Comparison of ENCODE assay signal across 22 cellular contexts in genomic region chr6:43984442-43985321, GRCh38.
DNase-seq lines count a peak whose midpoint lies in the region; ATAC-seq and TF ChIP-seq lines count a peak whose summit lies in the region.
"Had no signal": no experiment of that assay in that cellular context is flagged by ENCODE, and none has a peak within 500 bp of the region (broad histone marks: within the 10 kb centered on the region; RNA-seq: fewer than 3 reads in every experiment).

No MANE protein-coding gene starts in this region.

- H2BK15ac ChIP-seq in IMR-90 (ENCODE audit: low read depth, low read length), result peak overlapping the region; percentile 15; the same call in 1 of the 3 replicates

- TF ChIP-seq RAD21 in IMR-90 (IDR thresholded peaks at IDR 0.05; ENCODE audit: low read length), result no peak

- no peaks in the 10 kb centered on the region for H3K9me3 Mint-ChIP-seq in activated CD4-positive, alpha-beta memory T cell treated with anti-CD3 and anti-CD28 coated beads for 36 hours
- H3K9me3 Mint-ChIP-seq: activated naive CD4-positive, alpha-beta T cell treated with anti-CD3 and anti-CD28 coated beads, Interleukin-2, amount 50 U/mL, for 72 hours; CD8-positive, alpha-beta memory T cell; naive thymus-derived CD4-positive, alpha-beta T cell; stimulated activated naive CD8-positive, alpha-beta T cell treated with anti-CD3 and anti-CD28 coated beads, Interleukin-15, amount 100 ng/mL, for 72 hours had no signal

- H3K4ac ChIP-seq in IMR-90 (ENCODE audit: low read depth, low read length), result peak overlapping the region; percentile 32

- H3K79me1 ChIP-seq in IMR-90 (ENCODE audit: low read depth in 1 of 2, low read length in 2 of 2), result no peaks in the 10 kb centered on the region

- H2BK5ac ChIP-seq in IMR-90 (ENCODE audit: low read depth, low read length, poor library complexity, severe bottlenecking), result no peak overlapping the region

- no peaks in the 10 kb centered on the region for H3K36me3 Mint-ChIP-seq in activated CD4-positive, alpha-beta memory T cell treated with anti-CD3 and anti-CD28 coated beads for 36 hours
- H3K36me3 Mint-ChIP-seq: activated naive CD4-positive, alpha-beta T cell treated with anti-CD3 and anti-CD28 coated beads, Interleukin-2, amount 50 U/mL, for 72 hours; CD8-positive, alpha-beta memory T cell; naive thymus-derived CD4-positive, alpha-beta T cell had no signal

- H4K8ac ChIP-seq in IMR-90 (ENCODE audit: low read depth in 2 of 2, low read length in 2 of 2), result no peak overlapping the region

- no peak overlapping the region for H2AK9ac ChIP-seq in IMR-90 (replicated peaks; ENCODE audit: low read depth, low read length, poor library complexity)

- peaks cover 2% of the 10 kb centered on the region; the same call in 1 of the 2 replicates for H3K4me1 ChIP-seq in IMR-90 (ENCODE audit: control insufficient read depth, insufficient read depth, low read length)
- H3K4me1 ChIP-seq in smooth muscle cell (ENCODE audit: low read depth), result peaks cover 8% of the 10 kb centered on the region
- H3K4me1 ChIP-seq in mucosa of descending colon (ENCODE audit: low read depth), result no peaks in the 10 kb centered on the region
- H3K4me1 ChIP-seq: colonic mucosa, prostate gland, upper lobe of right lung had no signal

- CTCF ChIA-PET in IMR-90 (lab: Yijun Ruan, JAX), result no interaction called here
- CTCF ChIA-PET in activated CD4-positive, alpha-beta memory T cell treated with anti-CD3 and anti-CD28 coated beads for 36 hours (lab: Charles Lee), result no interaction called here

- ATAC-seq in IMR-90 (ENCODE audit: low read depth) (no peak; the same call in 1 of the 2 replicates), mucosa of descending colon (no peak)
- ATAC-seq: activated CD4-positive, CD25-positive, alpha-beta regulatory T cell treated with anti-CD3 and anti-CD28 coated beads, Interleukin-2, amount 50 U/mL, for 24 hours; activated naive CD4-positive, alpha-beta T cell treated with anti-CD3 and anti-CD28 coated beads, Interleukin-2, amount 50 U/mL, for 72 hours; naive thymus-derived CD4-positive, alpha-beta T cell; stimulated activated naive CD8-positive, alpha-beta T cell treated with anti-CD3 and anti-CD28 coated beads, Interleukin-15, amount 100 ng/mL, for 72 hours; upper lobe of right lung had no signal

- H3K4me2 ChIP-seq in IMR-90 (ENCODE audit: low read depth, low read length) (no peak overlapping the region), smooth muscle cell (peak overlapping the region; percentile 15)
- H3K4me2 ChIP-seq: hepatocyte had no signal

- DNase-seq in IMR-90 (peak; percentile 21), fibroblast of gingiva (ENCODE audit: low read depth) (peak; percentile 47), mesenteric fat pad (ENCODE audit: low spot score) (peak; percentile 89), smooth muscle cell (lab: John Stamatoyannopoulos, UW; ENCODE audit: unreplicated experiment) (no peak), NCI-H1436 treated with DMSO at 0.1 percent for 48 hours (lab: John Stamatoyannopoulos, UW) (no peak), mucosa of descending colon (no peak), erythroblast (lab: John Stamatoyannopoulos, UW) (no peak)
- no peak for DNase-seq in activated CD4-positive, alpha-beta memory T cell treated with anti-CD3 and anti-CD28 coated beads for 36 hours
- DNase-seq: CD8-positive, alpha-beta memory T cell; colonic mucosa; Kasumi-1; naive thymus-derived CD4-positive, alpha-beta T cell; NCI-H2107; spleen; stimulated activated CD4-positive, alpha-beta T cell treated with anti-CD3 and anti-CD28 coated beads, Interleukin-4, amount 100 ng/mL, for 4 hours; stimulated activated naive CD8-positive, alpha-beta T cell treated with anti-CD3 and anti-CD28 coated beads, Interleukin-15, amount 100 ng/mL, for 72 hours; upper lobe of right lung had no signal

- H3F3A ChIP-seq in smooth muscle cell (ENCODE audit: low read depth), result no peaks in the 10 kb centered on the region

- no peaks in the 10 kb centered on the region; the same call in 1 of the 2 replicates for H3K9me1 ChIP-seq in IMR-90 (ENCODE audit: insufficient read depth, low read length)

- H3K18ac ChIP-seq in IMR-90 (ENCODE audit: low read depth, low read length), result no peak overlapping the region

- H4K5ac ChIP-seq in IMR-90 (ENCODE audit: low read depth, low read length), result peak overlapping the region; percentile 23; the same call in 1 of the 2 replicates

- H2BK20ac ChIP-seq in IMR-90 (ENCODE audit: low read depth, low read length), result no peak overlapping the region

- H3K14ac ChIP-seq in IMR-90 (replicated peaks; ENCODE audit: low read depth, low read length), result peak overlapping the region; percentile 60; the same call in 1 of the 2 replicates

- no peak overlapping the region; the same call in 1 of the 2 replicates for H2BK120ac ChIP-seq in IMR-90 (ENCODE audit: low read depth, low read length)

- H3K56ac ChIP-seq in IMR-90 (ENCODE audit: extremely low read depth, insufficient read depth, low read length), result no peak overlapping the region

- H3K4me3 Mint-ChIP-seq in activated CD4-positive, alpha-beta memory T cell treated with anti-CD3 and anti-CD28 coated beads for 36 hours, result no peak overlapping the region
- H3K4me3 Mint-ChIP-seq: CD8-positive, alpha-beta memory T cell; naive thymus-derived CD4-positive, alpha-beta T cell; stimulated activated naive CD8-positive, alpha-beta T cell treated with anti-CD3 and anti-CD28 coated beads, Interleukin-15, amount 100 ng/mL, for 72 hours had no signal

- no peaks in the 10 kb centered on the region for H4K20me1 ChIP-seq in IMR-90 (ENCODE audit: insufficient read depth, low read length)
- H4K20me1 ChIP-seq in smooth muscle cell (ENCODE audit: low read depth), result no peaks in the 10 kb centered on the region

- H3K23ac ChIP-seq in IMR-90 (ENCODE audit: low read depth, low read length), result no peak overlapping the region

- no peak overlapping the region for H3K27ac ChIP-seq in IMR-90 (ENCODE audit: insufficient read depth, low read length)
- H3K27ac ChIP-seq in smooth muscle cell (ENCODE audit: low read depth), result no peak overlapping the region
- H3K27ac ChIP-seq: colonic mucosa, hepatocyte, prostate gland, RWPE1, spleen, upper lobe of right lung had no signal

- H3K79me2 ChIP-seq in smooth muscle cell (ENCODE audit: low read depth), result no peaks in the 10 kb centered on the region
- H3K79me2 ChIP-seq: hepatocyte had no signal

- TF ChIP-seq CTCF in IMR-90 (conservative IDR thresholded peaks at IDR 0.05; ENCODE audit: low read depth, low read length) (no peak), smooth muscle cell (IDR thresholded peaks at IDR 0.05; ENCODE audit: borderline replicate concordance, insufficient read depth, poor library complexity, severe bottlenecking) (no peak), mucosa of descending colon (IDR thresholded peaks at IDR 0.05) (no peak)

- POLR2A ChIA-PET in IMR-90 (lab: Charles Lee; ENCODE audit: unreplicated experiment), result no interaction called here
- POLR2A ChIA-PET in activated CD4-positive, alpha-beta memory T cell treated with anti-CD3 and anti-CD28 coated beads for 36 hours (lab: Charles Lee), result no interaction called here

- WGBS in IMR-90 (ENCODE audit: extremely low coverage in 2 of 2, insufficient read length in 1 of 2), 2 experiments, result 68% methylated on average over 9 of the region's 16 CpGs; no CpG with 5 or more reads in 1 of the 2 experiments
- WGBS in smooth muscle cell (ENCODE audit: low lambda C conversion rate), result 61% methylated on average over 15 of the region's 16 CpGs

- TF ChIP-seq POLR2A in IMR-90 (IDR thresholded peaks at IDR 0.05; ENCODE audit: low read depth, low read length) (no peak), erythroblast (IDR thresholded peaks at IDR 0.05; ENCODE audit: low read length) (no peak)

- no peak overlapping the region for H3K9ac ChIP-seq in IMR-90 (ENCODE audit: low read depth, low read length)
- no peak overlapping the region for H3K9ac ChIP-seq in smooth muscle cell (ENCODE audit: low read depth)

- intact Hi-C loops in IMR-90 (cut with micrococcal nuclease), result no loop called here
- intact Hi-C loops in activated CD4-positive, alpha-beta memory T cell treated with anti-CD3 and anti-CD28 coated beads for 36 hours (cut with micrococcal nuclease), result no loop called here
- intact Hi-C loops in mucosa of descending colon (cut with DNase I, micrococcal nuclease), result no loop called here

- H3K36me3 ChIP-seq in IMR-90 (ENCODE audit: control insufficient read depth, insufficient read depth, low read length) (no peaks in the 10 kb centered on the region), smooth muscle cell (ENCODE audit: low read depth) (no peaks in the 10 kb centered on the region), mucosa of descending colon (ENCODE audit: low read depth) (no peaks in the 10 kb centered on the region)
- H3K36me3 ChIP-seq: colonic mucosa, prostate gland, spleen, upper lobe of right lung had no signal

- peaks cover 9% of the 10 kb centered on the region for H3K27me3 ChIP-seq in IMR-90 (ENCODE audit: control insufficient read depth, insufficient read depth, low read length)
- H3K27me3 ChIP-seq in smooth muscle cell (ENCODE audit: low read depth), result peaks cover 4% of the 10 kb centered on the region
- H3K27me3 ChIP-seq: colonic mucosa, hepatocyte, upper lobe of right lung had no signal

- dilution Hi-C loops in IMR-90 (cut with HindIII; ENCODE audit: low sequenced_read_pairs, unreplicated experiment), result no loop called here

- H4K91ac ChIP-seq in IMR-90 (ENCODE audit: insufficient read depth, low read depth, low read length), result peak overlapping the region; percentile 9; the same call in 1 of the 2 replicates

- BruUV-seq in IMR-90 (replicated peaks; lab: Mats Ljungman, UMichigan), result no TSS peak

- in situ Hi-C loops in IMR-90 (cut with MboI; ENCODE audit: low sequenced_read_pairs), result no loop called here

- peak overlapping the region; percentile 43; the same call in 1 of the 2 replicates for H2AK5ac ChIP-seq in IMR-90 (ENCODE audit: low read depth, low read length)

- H3K4me3 ChIP-seq in IMR-90 (ENCODE audit: insufficient read depth, low read depth, low read length) (no peak overlapping the region), smooth muscle cell (no peak overlapping the region), mucosa of descending colon (no peak overlapping the region)
- H3K4me3 ChIP-seq: colonic mucosa, hepatocyte, prostate gland, spleen, upper lobe of right lung had no signal

- no peak overlapping the region for H2AFZ ChIP-seq in IMR-90 (replicated peaks; ENCODE audit: low read length, poor library complexity)
- H2AFZ ChIP-seq in smooth muscle cell (ENCODE audit: low read depth), result no peak overlapping the region
- H2AFZ ChIP-seq: hepatocyte had no signal

- no peak overlapping the region for H3K27ac Mint-ChIP-seq in activated CD4-positive, alpha-beta memory T cell treated with anti-CD3 and anti-CD28 coated beads for 36 hours
- H3K27ac Mint-ChIP-seq: CD8-positive, alpha-beta memory T cell; naive thymus-derived CD4-positive, alpha-beta T cell had no signal

- H3K9me3 ChIP-seq in IMR-90 (ENCODE audit: control insufficient read depth, insufficient read depth, low read length) (no peaks in the 10 kb centered on the region), smooth muscle cell (replicated peaks; ENCODE audit: low read depth) (no peaks in the 10 kb centered on the region), mucosa of descending colon (no peaks in the 10 kb centered on the region)
- H3K9me3 ChIP-seq: colonic mucosa, prostate gland, spleen, upper lobe of right lung had no signal

- H3K4me1 Mint-ChIP-seq in activated CD4-positive, alpha-beta memory T cell treated with anti-CD3 and anti-CD28 coated beads for 36 hours (ENCODE audit: low read depth), result no peaks in the 10 kb centered on the region
- H3K4me1 Mint-ChIP-seq: CD8-positive, alpha-beta memory T cell; naive thymus-derived CD4-positive, alpha-beta T cell; stimulated activated naive CD8-positive, alpha-beta T cell treated with anti-CD3 and anti-CD28 coated beads, Interleukin-15, amount 100 ng/mL, for 72 hours had no signal

- peaks cover 3% of the 10 kb centered on the region for H3K27me3 Mint-ChIP-seq in activated CD4-positive, alpha-beta memory T cell treated with anti-CD3 and anti-CD28 coated beads for 36 hours

Comparison
In these comparisons a context has a peak if more than half of its experiments do, and no peak if none do; other contexts are left out.
1. DNase-seq: peak in IMR-90 (single experiment), fibroblast of gingiva (single experiment) and mesenteric fat pad (single experiment); none in smooth muscle cell (single experiment), NCI-H1436 treated with DMSO at 0.1 percent for 48 hours (single experiment), activated CD4-positive, alpha-beta memory T cell treated with anti-CD3 and anti-CD28 coated beads for 36 hours (single experiment), mucosa of descending colon (0 of 3) and erythroblast (0 of 2).